ENCODE assay signal across 8 cellular contexts in the genomic region with DNA sequence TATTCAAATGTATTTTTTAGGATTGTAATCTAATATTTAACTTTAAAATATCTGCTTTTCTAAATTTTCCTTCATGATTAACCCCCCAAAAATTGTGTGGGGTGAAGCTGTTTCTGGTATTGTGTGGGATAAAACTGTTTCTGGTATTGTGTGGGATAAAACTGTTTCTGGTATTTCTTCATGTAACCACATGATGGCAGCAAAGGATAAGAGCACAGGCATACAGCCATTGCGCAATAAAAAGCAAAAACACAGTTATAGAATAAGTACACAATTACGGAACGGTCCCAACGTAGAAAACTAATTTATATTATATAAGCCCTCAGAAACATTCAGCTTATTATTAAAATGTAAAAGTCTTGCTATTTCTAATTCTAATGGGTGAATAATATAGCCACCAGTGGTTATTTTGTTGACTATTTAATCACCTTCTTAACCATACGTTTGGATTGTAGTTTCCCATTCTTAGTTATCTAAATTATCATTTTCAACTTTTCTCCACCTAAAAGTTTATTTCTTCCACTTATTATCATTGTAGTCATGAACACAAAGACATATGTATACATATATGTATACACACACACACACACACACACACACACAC.
DNase-seq lines count a peak whose midpoint lies in the region; ATAC-seq and TF ChIP-seq lines count a peak whose summit lies in the region.

No MANE protein-coding gene starts in this region.

- H3K4me3 ChIP-seq in OCI-LY3 (ENCODE audit: low read length): peak overlapping the region; percentile 69

- no peak overlapping the region for H3K4me3 Mint-ChIP-seq in memory B cell

- H3K27ac ChIP-seq in OCI-LY3 (ENCODE audit: low read length): no peak overlapping the region

- H3K27me3 ChIP-seq in OCI-LY3 (ENCODE audit: low read depth, low read length): no peaks in the 10 kb centered on the region

- H3K27me3 Mint-ChIP-seq in memory B cell: no peaks in the 10 kb centered on the region

- peak overlapping the region; percentile 67 for H3K4me2 ChIP-seq in OCI-LY3 (ENCODE audit: low read length)

- no peaks in the 10 kb centered on the region for H3K9me3 ChIP-seq in OCI-LY3 (ENCODE audit: insufficient read depth, low read length)

- no peaks in the 10 kb centered on the region for H4K20me1 ChIP-seq in OCI-LY3 (ENCODE audit: insufficient read depth, low read length)

- peak overlapping the region; percentile 80 for H2AFZ ChIP-seq in OCI-LY3 (ENCODE audit: low read depth, low read length)

- H3K4me1 Mint-ChIP-seq in memory B cell: no peaks in the 10 kb centered on the region

- ATAC-seq in GM19043 (IDR thresholded peaks at IDR 0.05; ENCODE audit: low read depth, unreplicated experiment) (peak; percentile 73), HG03175 (IDR thresholded peaks at IDR 0.05; ENCODE audit: unreplicated experiment) (peak; percentile 72), memory B cell (ENCODE audit: low read depth) (peak; percentile 50)

- H3K4me1 ChIP-seq in OCI-LY3 (ENCODE audit: low read length): peaks cover 17% of the 10 kb centered on the region

- H3K36me3 Mint-ChIP-seq in memory B cell: no peaks in the 10 kb centered on the region

- H3K36me3 ChIP-seq in OCI-LY3 (replicated peaks; ENCODE audit: low read depth, low read length): no peaks in the 10 kb centered on the region

- TF ChIP-seq CTCF in OCI-LY3 (IDR thresholded peaks at IDR 0.05; ENCODE audit: low read depth, low read length): peak; percentile 91

- peak overlapping the region; percentile 20; the same call in 1 of the 2 replicates for H3K9ac ChIP-seq in OCI-LY3 (ENCODE audit: low read length)

- H3K27ac Mint-ChIP-seq in memory B cell: no peak overlapping the region

- no peaks in the 10 kb centered on the region for H3K9me3 Mint-ChIP-seq in memory B cell

- no peaks in the 10 kb centered on the region for H3K79me2 ChIP-seq in OCI-LY3 (ENCODE audit: low read length)

- DNase-seq in Daoy (ENCODE audit: low read depth): peak; percentile 4
- DNase-seq in dermis microvascular lymphatic vessel endothelial cell (ENCODE audit: low read depth in 2 of 2): peak; percentile 26 to 42
- DNase-seq in memory B cell (ENCODE audit: low spot score in 2 of 2): peak in 1 of 2 donors; percentile 37
- no peak for DNase-seq in activated CD4-positive, CD25-positive, alpha-beta regulatory T cell treated with anti-CD3 and anti-CD28 coated beads, Interleukin-2, amount 50 U/mL, for 72 hours
- DNase-seq in effector CD8-positive, alpha-beta T cell (lab: John Stamatoyannopoulos, UW): no peak

Comparison
In these comparisons a context has a peak if more than half of its experiments do, and no peak if none do; other contexts are left out.
1. DNase-seq: peak in Daoy (single experiment) and dermis microvascular lymphatic vessel endothelial cell (2 of 2); none in activated CD4-positive, CD25-positive, alpha-beta regulatory T cell treated with anti-CD3 and anti-CD28 coated beads, Interleukin-2, amount 50 U/mL, for 72 hours (single experiment) and effector CD8-positive, alpha-beta T cell (single experiment).
2. Peak in every context shown above with its lines, with median percentiles within 50 percentile points of each other: ATAC-seq.